25 cellular contexts compared by ENCODE assay signal in genomic region chr11:86692746-86693145, GRCh38. TPM values are rescaled to one million over a fixed set of nuclear protein-coding genes. Genes with fewer than 3 reads are reported as not detected.
A peak's percentile ranks its signal among the peaks of the same experiment; 100 is the strongest.
DNase-seq lines count a peak whose midpoint lies in the region; ATAC-seq, FAIRE-seq and TF ChIP-seq lines count a peak whose summit lies in the region.
"Had no signal": no experiment of that assay in that cellular context is flagged by ENCODE, and none has a peak within 500 bp of the region (broad histone marks: within the 10 kb centered on the region; RNA-seq: fewer than 3 reads in every experiment).

No MANE protein-coding gene starts in this region.

- no peak for DNase-seq in GM12892 (ENCODE audit: insufficient read length)
- no peak for DNase-seq in Panc1 (ENCODE audit: low read depth, low spot score)
- no peak for DNase-seq in brain microvascular endothelial cell
- DNase-seq in testis: no peak
- no peak for DNase-seq in adrenal gland
- no peak for DNase-seq in upper lobe of right lung
- DNase-seq: C1 segment of cervical spinal cord; CD4-positive, alpha-beta memory T cell; COR-L47; DMS53; GOT3; Kasumi-1; MV-4-11; NCI-H1105 treated with DMSO at 0.1 percent for 48 hours; NCI-H1694; NCI-H2029 treated with DMSO at 0.1 percent for 48 hours; NCI-H446 treated with DMSO at 0.1 percent for 48 hours; NCI-H526; NCI-H82; NK-92 treated with Interleukin-12 subunit alpha and Interleukin-12 subunit beta, amount 100 ng/mL, for 24 hours; Right ventricle myocardium superior had no signal

- WGBS in testis, 2 donors: 94 to 97% methylated on average over 1 of the region's 1 CpG
- 95 to 97% (median 96%) methylated on average over 1 of the region's 1 CpG for WGBS in adrenal gland, 4 donors

- TF ChIP-seq POLR2A in GM12892 (IDR thresholded peaks at IDR 0.05; ENCODE audit: low read depth, low read length): no peak
- TF ChIP-seq POLR2A in testis (IDR thresholded peaks at IDR 0.05): no peak
- TF ChIP-seq POLR2A in adrenal gland (IDR thresholded peaks at IDR 0.05): no peak

- peak; percentile 56 for FAIRE-seq in GM12892 (lab: Jason Lieb, UNC)

- peak overlapping the region; percentile 13 for H3K27ac ChIP-seq in Panc1 (ENCODE audit: low read length)
- H3K27ac ChIP-seq in brain microvascular endothelial cell: peak overlapping the region; percentile 4
- H3K27ac ChIP-seq in testis: peak overlapping the region; percentile 32 to 41
- no peak overlapping the region for H3K27ac ChIP-seq in adrenal gland
- no peak overlapping the region for H3K27ac ChIP-seq in upper lobe of right lung
- H3K27ac ChIP-seq: SJSA1 had no signal

- POLR2A ChIA-PET in Panc1 (lab: Charles Lee): interaction anchor here (0.6 kb wide), 1 partner anchor 164 kb away, joined by 8 read pairs; no protein-coding TSS in a partner anchor

- H3K27me3 ChIP-seq in Panc1 (ENCODE audit: control insufficient read depth, insufficient read depth, low read length) (no peaks in the 10 kb centered on the region), brain microvascular endothelial cell (replicated peaks) (no peaks in the 10 kb centered on the region), testis (no peaks in the 10 kb centered on the region), adrenal gland (no peaks in the 10 kb centered on the region), upper lobe of right lung (no peaks in the 10 kb centered on the region)
- H3K27me3 ChIP-seq: SJSA1 had no signal

- H3K9me3 ChIP-seq in Panc1 (ENCODE audit: control insufficient read depth, insufficient read depth, low read depth, low read length): peaks cover 4% of the 10 kb centered on the region; the same call in 1 of the 2 replicates
- H3K9me3 ChIP-seq in testis: no peaks in the 10 kb centered on the region
- no peaks in the 10 kb centered on the region for H3K9me3 ChIP-seq in adrenal gland (replicated peaks in 1 of 3)
- no peaks in the 10 kb centered on the region for H3K9me3 ChIP-seq in upper lobe of right lung
- H3K9me3 ChIP-seq: HAP-1, SJSA1 had no signal

- BruUV-seq in Panc1 (replicated peaks; lab: Mats Ljungman, UMichigan): no TSS peak

- in situ Hi-C loops in Panc1 (cut with HindIII; ENCODE audit: low pct_unique_long_range_greater_than_20kb, low sequenced_read_pairs): no loop called here
- in situ Hi-C loops in brain microvascular endothelial cell (cut with HindIII; ENCODE audit: low pct_ligation_motif_present, low sequenced_read_pairs): no loop called here

- CTCF ChIA-PET in Panc1 (lab: Charles Lee): no interaction called here

- H3K4me1 ChIP-seq in Panc1 (ENCODE audit: control insufficient read depth, insufficient read depth, low read length) (peaks cover 43% of the 10 kb centered on the region), testis (peaks cover 11% of the 10 kb centered on the region), adrenal gland (replicated peaks in 1 of 2) (peaks cover 10 to 21% of the 10 kb centered on the region in 2 donors), upper lobe of right lung (peaks cover 15% of the 10 kb centered on the region)
- H3K4me1 ChIP-seq: HAP-1 had no signal

- TF ChIP-seq CTCF in Panc1 (IDR thresholded peaks at IDR 0.05): no peak
- no peak for TF ChIP-seq CTCF in brain microvascular endothelial cell (IDR thresholded peaks at IDR 0.05; ENCODE audit: low read depth, low read length, missing control alignments)
- TF ChIP-seq CTCF in testis (IDR thresholded peaks at IDR 0.05): no peak
- no peak for TF ChIP-seq CTCF in adrenal gland (IDR thresholded peaks at IDR 0.05)
- no peak for TF ChIP-seq CTCF in upper lobe of right lung (IDR thresholded peaks at IDR 0.05)

- intact Hi-C loops in Panc1 (cut with micrococcal nuclease; ENCODE audit: unreplicated experiment) (no loop called here), testis (cut with DNase I; ENCODE audit: low total_unique reads) (no loop called here), adrenal gland (cut with DNase I) (no loop called here), upper lobe of right lung (cut with DNase I) (no loop called here)

- H3K4me3 ChIP-seq in Panc1 (ENCODE audit: low read depth in 2 of 2, low read length in 2 of 2) (no peak overlapping the region), brain microvascular endothelial cell (ENCODE audit: low read depth, low read length) (no peak overlapping the region), testis (no peak overlapping the region), adrenal gland (no peak overlapping the region), upper lobe of right lung (no peak overlapping the region)
- H3K4me3 ChIP-seq: HAP-1, SJSA1 had no signal

- ATAC-seq in Panc1 (no peak), GM19351 (IDR thresholded peaks at IDR 0.05; ENCODE audit: unreplicated experiment) (no peak), upper lobe of right lung (no peak)
- ATAC-seq: PC-3 had no signal

- H3K36me3 ChIP-seq in Panc1 (ENCODE audit: control insufficient read depth, insufficient read depth, low read length) (no peaks in the 10 kb centered on the region), brain microvascular endothelial cell (replicated peaks) (no peaks in the 10 kb centered on the region), testis (ENCODE audit: low read depth, missing control alignments) (no peaks in the 10 kb centered on the region), adrenal gland (replicated peaks in 1 of 2) (no peaks in the 10 kb centered on the region), upper lobe of right lung (no peaks in the 10 kb centered on the region)
- H3K36me3 ChIP-seq: HAP-1, SJSA1 had no signal

RNA-seq across cellular contexts. Expression of gene ME3, which starts 20.3 kb away (rescaled TPM):
- 0.45 TPM for polyA plus RNA-seq in GM12892 (2012; ENCODE audit: missing spikeins)
- 35.3 TPM for total RNA-seq in Panc1 (2021; ENCODE audit: unreplicated experiment)
- polyA plus RNA-seq in Panc1 (2012; ENCODE audit: insufficient read length): 31.8 TPM
- total RNA-seq in testis: 100 to 1,000 TPM; 115 to 170 TPM
- polyA plus RNA-seq in testis (ENCODE audit: insufficient read depth, low read depth, low replicate concordance): 26.7 TPM
- 10 to 100 TPM; 18.6 to 64.4 (median 44.5) TPM for total RNA-seq in adrenal gland
- polyA plus RNA-seq in adrenal gland: 100 to 1,000 TPM in 1 of 3 donors, 10 to 100 TPM in 2; 13.9 to 128 (median 78.6) TPM
- 24.7 TPM for total RNA-seq in upper lobe of right lung

Comparison
In these comparisons a context has a peak if more than half of its experiments do, and no peak if none do; other contexts are left out.
1. H3K27ac ChIP-seq: peak in Panc1 (single experiment), brain microvascular endothelial cell (single experiment) and testis (2 of 2); none in adrenal gland (0 of 5) and upper lobe of right lung (single experiment).